Comparison of ENCODE assay signal across 2 cellular contexts in the genomic region with DNA sequence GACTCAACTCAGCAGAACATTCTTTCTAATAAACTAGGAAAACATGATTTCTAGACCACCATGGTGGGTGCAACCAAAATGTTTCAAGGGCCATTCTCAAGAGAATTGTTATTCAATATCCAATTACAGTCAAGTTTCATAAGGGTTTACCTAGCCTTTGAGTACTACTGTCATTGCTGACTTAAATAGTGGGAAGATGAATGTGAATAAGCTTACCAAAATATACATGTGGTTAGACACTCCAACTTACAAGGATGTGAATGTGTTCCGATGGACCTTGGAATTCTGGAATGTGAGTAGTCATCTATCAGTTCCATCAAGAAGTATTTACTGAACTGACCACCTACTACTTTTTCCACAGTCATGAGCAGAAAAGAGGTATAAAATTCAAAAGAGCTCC.
TF ChIP-seq lines count a peak whose summit lies in the region.

No MANE protein-coding gene starts in this region.

TF ChIP-seq in liver, 16 proteins besides CTCF, POLR2A, EP300 and RAD21 (continued from another document):
- TF ChIP-seq REST (IDR thresholded peaks at IDR 0.05) (no peak), EGR1 (IDR thresholded peaks at IDR 0.05; ENCODE audit: low read depth in 2 of 2) (no peak), TAF1 (conservative IDR thresholded peaks at IDR 0.05) (no peak), HNF4A (conservative IDR thresholded peaks at IDR 0.05) (no peak), FOXA1 (IDR thresholded peaks at IDR 0.05) (no peak), ZBTB33 (IDR thresholded peaks at IDR 0.05) (no peak), GABPA (IDR thresholded peaks at IDR 0.05 in 1 of 2, conservative IDR thresholded peaks at IDR 0.05 in 1 of 2) (no peak), JUND (IDR thresholded peaks at IDR 0.05) (no peak)
- TF ChIP-seq, protein P1, sequence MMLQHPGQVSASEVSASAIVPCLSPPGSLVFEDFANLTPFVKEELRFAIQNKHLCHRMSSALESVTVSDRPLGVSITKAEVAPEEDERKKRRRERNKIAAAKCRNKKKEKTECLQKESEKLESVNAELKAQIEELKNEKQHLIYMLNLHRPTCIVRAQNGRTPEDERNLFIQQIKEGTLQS (IDR thresholded peaks at IDR 0.05) = no peak

TF ChIP-seq in HepG2, 621 proteins besides CTCF, POLR2A, EP300 and RAD21 (continued from another document):
- TF ChIP-seq HNRNPK (IDR thresholded peaks at IDR 0.05; ENCODE audit: low read depth, low read length, poor library complexity, severe bottlenecking) (no peak), TRIM22 (IDR thresholded peaks at IDR 0.05) (no peak), SIN3A (IDR thresholded peaks at IDR 0.05; ENCODE audit: borderline replicate concordance, low read depth, low read length) (no peak), ZNF879 (CRISPR knock-in tag; IDR thresholded peaks at IDR 0.05) (no peak), MYNN (CRISPR knock-in tag; IDR thresholded peaks at IDR 0.05; ENCODE audit: low read depth) (no peak), MAZ (IDR thresholded peaks at IDR 0.05; ENCODE audit: borderline replicate concordance, low read depth, low read length) (no peak), MAZ (CRISPR knock-in tag; IDR thresholded peaks at IDR 0.05; ENCODE audit: low read depth) (no peak), ZFP36L2 (CRISPR knock-in tag; IDR thresholded peaks at IDR 0.05) (no peak), ZC3H13 (CRISPR knock-in tag; IDR thresholded peaks at IDR 0.05) (no peak), SP140L (CRISPR knock-in tag; IDR thresholded peaks at IDR 0.05; ENCODE audit: borderline replicate concordance) (no peak)
- TF ChIP-seq, protein P2, sequence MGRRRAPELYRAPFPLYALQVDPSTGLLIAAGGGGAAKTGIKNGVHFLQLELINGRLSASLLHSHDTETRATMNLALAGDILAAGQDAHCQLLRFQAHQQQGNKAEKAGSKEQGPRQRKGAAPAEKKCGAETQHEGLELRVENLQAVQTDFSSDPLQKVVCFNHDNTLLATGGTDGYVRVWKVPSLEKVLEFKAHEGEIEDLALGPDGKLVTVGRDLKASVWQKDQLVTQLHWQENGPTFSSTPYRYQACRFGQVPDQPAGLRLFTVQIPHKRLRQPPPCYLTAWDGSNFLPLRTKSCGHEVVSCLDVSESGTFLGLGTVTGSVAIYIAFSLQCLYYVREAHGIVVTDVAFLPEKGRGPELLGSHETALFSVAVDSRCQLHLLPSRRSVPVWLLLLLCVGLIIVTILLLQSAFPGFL (CRISPR knock-in tag; IDR thresholded peaks at IDR 0.05) = no peak
